9 cellular contexts compared by ENCODE assay signal in genomic region chr1:165632491-165632890, GRCh38.
DNase-seq lines count a peak whose midpoint lies in the region; ATAC-seq and TF ChIP-seq lines count a peak whose summit lies in the region.
"Had no signal": no experiment of that assay in that cellular context is flagged by ENCODE, and none has a peak within 500 bp of the region (broad histone marks: within the 10 kb centered on the region; RNA-seq: fewer than 3 reads in every experiment).

No MANE protein-coding gene starts in this region.

- peaks cover 9% of the 10 kb centered on the region for H3K36me3 ChIP-seq in effector memory CD4-positive, alpha-beta T cell (ENCODE audit: control insufficient read depth, insufficient read depth, low read length)
- H3K36me3 ChIP-seq in muscle layer of duodenum (ENCODE audit: control insufficient read depth in 1 of 2, insufficient read depth in 2 of 2, low read length in 2 of 2): peaks cover 0 to 6% of the 10 kb centered on the region in 2 donors

- H3K27ac ChIP-seq in effector memory CD4-positive, alpha-beta T cell (ENCODE audit: insufficient read depth, low read length, poor library complexity, severe bottlenecking): no peak overlapping the region
- peak overlapping the region; percentile 97 for H3K27ac ChIP-seq in muscle layer of duodenum (ENCODE audit: low read length)

- POLR2A ChIA-PET in AG04449 (lab: Yijun Ruan, JAX): no interaction called here

- DNase-seq in AG04449 (ENCODE audit: low read depth, low spot score) (no peak), Kasumi-1 (lab: John Stamatoyannopoulos, UW) (peak; percentile 30 to 48), cortex of kidney (lab: John Stamatoyannopoulos, UW) (no peak), DMS53 (lab: John Stamatoyannopoulos, UW) (no peak)
- no peak for DNase-seq in effector memory CD4-positive, alpha-beta T cell
- DNase-seq: DMS153 had no signal

- TF ChIP-seq CTCF in AG04449 (IDR thresholded peaks at IDR 0.05; ENCODE audit: insufficient read depth, low read length, missing control alignments): no peak

- CTCF ChIA-PET in AG04449 (lab: Yijun Ruan, JAX): interaction anchor here (4.0 kb wide), 1 partner anchor 32 kb away, joined by 21 read pairs; no protein-coding TSS in a partner anchor

- ATAC-seq in GM21619 (IDR thresholded peaks at IDR 0.05; ENCODE audit: unreplicated experiment) (no peak), HG03521 (IDR thresholded peaks at IDR 0.05; ENCODE audit: unreplicated experiment) (no peak)

- peaks cover 20% of the 10 kb centered on the region for H3K4me1 ChIP-seq in effector memory CD4-positive, alpha-beta T cell (ENCODE audit: control insufficient read depth, insufficient read depth, low read length, poor library complexity, severe bottlenecking)
- peaks cover 15 to 46% of the 10 kb centered on the region in 2 donors for H3K4me1 ChIP-seq in muscle layer of duodenum (ENCODE audit: control insufficient read depth in 1 of 2, insufficient read depth in 2 of 2, low read length in 2 of 2)

- no peaks in the 10 kb centered on the region for H3K27me3 ChIP-seq in effector memory CD4-positive, alpha-beta T cell (replicated peaks; ENCODE audit: control insufficient read depth, insufficient read depth, low read length, poor library complexity, severe bottlenecking)
- no peaks in the 10 kb centered on the region for H3K27me3 ChIP-seq in muscle layer of duodenum (ENCODE audit: low read depth, low read length)

- H3K4me3 ChIP-seq in AG04449 (ENCODE audit: low read depth, low read length) (peak overlapping the region; percentile 97), muscle layer of duodenum (ENCODE audit: low read depth in 1 of 2, low read length in 2 of 2) (peak overlapping the region; percentile 88 to 97)
- peak overlapping the region; percentile 70 for H3K4me3 ChIP-seq in effector memory CD4-positive, alpha-beta T cell (ENCODE audit: insufficient read depth, low read depth, low read length, poor library complexity, severe bottlenecking)

- H3K9me3 ChIP-seq in effector memory CD4-positive, alpha-beta T cell (ENCODE audit: control insufficient read depth, low read length): no peaks in the 10 kb centered on the region
- H3K9me3 ChIP-seq in muscle layer of duodenum (ENCODE audit: control insufficient read depth in 1 of 2, low read length in 2 of 2): no peaks in the 10 kb centered on the region

Comparison
In these comparisons a context has a peak if more than half of its experiments do, and no peak if none do; other contexts are left out.
1. DNase-seq: peak in Kasumi-1 (2 of 2); none in AG04449 (single experiment), effector memory CD4-positive, alpha-beta T cell (0 of 3), cortex of kidney (single experiment) and DMS53 (single experiment).
2. Peak in every context shown above with its lines, with median percentiles within 50 percentile points of each other: H3K4me3 ChIP-seq.